26 cellular contexts compared by ENCODE assay signal in genomic region chr11:76705834-76706233, GRCh38.
"Had no signal": no experiment of that assay in that cellular context is flagged by ENCODE, and none has a peak within 500 bp of the region (broad histone marks: within the 10 kb centered on the region; RNA-seq: fewer than 3 reads in every experiment).

No MANE protein-coding gene starts in this region.

- H2AFZ ChIP-seq: neural progenitor cell had no signal

- FAIRE-seq: islet of Langerhans, kidney had no signal

- H3K9me3 ChIP-seq: neutrophil, ovary, right lobe of liver, vagina had no signal

- H3K4me2 ChIP-seq: neural progenitor cell, smooth muscle cell had no signal

- H3K4me1 ChIP-seq: left ventricle myocardium inferior, right atrium auricular region, right lobe of liver had no signal

- H3K36me3 ChIP-seq: left ventricle myocardium inferior, neural progenitor cell, neutrophil, ovary, right atrium auricular region, right lobe of liver, tibial nerve, vagina had no signal

- H3K27me3 ChIP-seq: neural progenitor cell, ovary, right atrium auricular region, right lobe of liver, tibial nerve, vagina had no signal

- DNase-seq: hypothalamus; immature natural killer cell; left ventricle myocardium inferior; mesendoderm; naive B cell; natural killer cell; nephron progenitor cell; ovary; right lobe of liver; stimulated activated CD4-positive, alpha-beta T cell treated with anti-CD3 and anti-CD28 coated beads, Interleukin-1b, Interleukin-23, amount 100 ng/mL, for 48 hours; stimulated activated CD4-positive, alpha-beta T cell treated with anti-CD3 and anti-CD28 coated beads, Interleukin-2, amount 100 ng/mL, for 48 hours; stimulated activated CD4-positive, alpha-beta T cell treated with anti-CD3 and anti-CD28 coated beads, Interleukin-4, amount 100 ng/mL, for 4 hours; stimulated activated CD8-positive, alpha-beta memory T cell treated with anti-CD3 and anti-CD28 coated beads, Interleukin-4, amount 100 ng/mL, for 48 hours; stimulated activated naive CD4-positive, alpha-beta T cell treated with Interleukin-2 at 50 U/mL for 16 hours; stimulated activated naive CD8-positive, alpha-beta T cell treated with anti-CD3 and anti-CD28 coated beads, Interleukin-15, amount 100 ng/mL, for 72 hours; substantia nigra had no signal

- H3K4me3 ChIP-seq: left ventricle myocardium inferior, lung, neural progenitor cell, ovary, right atrium auricular region, right lobe of liver, smooth muscle cell, tibial nerve, vagina had no signal

- H3K27ac ChIP-seq: left ventricle myocardium inferior, neural progenitor cell, neutrophil, ovary, right atrium auricular region, right lobe of liver, tibial nerve, vagina had no signal

- H3K9ac ChIP-seq: neural progenitor cell had no signal

- ATAC-seq: natural killer cell; right lobe of liver; stimulated activated memory B cell treated with anti-CD40 and anti-IgM and Interleukin-4, amounts not matched to agents 10 μg/mL and 1 μg/mL and 100 μg/mL, for 72 hours; stimulated activated naive CD8-positive, alpha-beta T cell treated with anti-CD3 and anti-CD28 coated beads, Interleukin-15, amount 100 ng/mL, for 72 hours had no signal
